Comparison of ENCODE assay signal across 20 cellular contexts in genomic region chr22:19483481-19484244, GRCh38. TPM values are rescaled to one million over a fixed set of nuclear protein-coding genes. Genes with fewer than 3 reads are reported as not detected.
DNase-seq lines count a peak whose midpoint lies in the region; ATAC-seq, FAIRE-seq and TF ChIP-seq lines count a peak whose summit lies in the region.
"Had no signal": no experiment of that assay in that cellular context is flagged by ENCODE, and none has a peak within 500 bp of the region (broad histone marks: within the 10 kb centered on the region; RNA-seq: fewer than 3 reads in every experiment).

No MANE protein-coding gene starts in this region.

- peaks cover 11% of the 10 kb centered on the region for H3K4me1 ChIP-seq in left ventricle myocardium inferior
- peaks cover 0 to 12% (median 5%) of the 10 kb centered on the region in 9 donors for H3K4me1 ChIP-seq in heart right ventricle
- H3K4me1 ChIP-seq: BE2C, HAP-1 had no signal

- WGBS in heart right ventricle, 2 donors, result 74 to 79% methylated on average over 8 of the region's 8 CpGs

- H3K36me3 ChIP-seq in left ventricle myocardium inferior (no peaks in the 10 kb centered on the region), heart right ventricle (no peaks in the 10 kb centered on the region)
- H3K36me3 ChIP-seq: sigmoid colon, upper lobe of left lung had no signal

- H3K9me3 ChIP-seq in left ventricle myocardium inferior (replicated peaks), result no peaks in the 10 kb centered on the region
- no peaks in the 10 kb centered on the region for H3K9me3 ChIP-seq in heart right ventricle
- H3K9me3 ChIP-seq: BE2C, HAP-1, sigmoid colon, upper lobe of left lung had no signal

- no peak for FAIRE-seq in frontal cortex (lab: Jason Lieb, UNC)
- FAIRE-seq: islet of Langerhans had no signal

- no peak for ATAC-seq in Right ventricle myocardium inferior
- ATAC-seq in heart right ventricle, result no peak
- ATAC-seq: stimulated activated naive B cell treated with anti-CD40 and anti-IgM and Interleukin-4, amounts not matched to agents 10 μg/mL and 1 μg/mL and 100 μg/mL, for 72 hours had no signal

- H3K4me3 ChIP-seq in left ventricle myocardium inferior (no peak overlapping the region), cardiac fibroblast (replicated peaks in 1 of 2; ENCODE audit: low read depth in 2 of 2, low read length in 2 of 2) (no peak overlapping the region), heart right ventricle (no peak overlapping the region)
- H3K4me3 ChIP-seq: HAP-1, PC-9, sigmoid colon, upper lobe of left lung had no signal

- peak overlapping the region; percentile 45 for H3K27ac ChIP-seq in left ventricle myocardium inferior (replicated peaks)
- no peak overlapping the region for H3K27ac ChIP-seq in heart right ventricle
- H3K27ac ChIP-seq: HL-60, PC-9, sigmoid colon, upper lobe of left lung had no signal

- H3K27me3 ChIP-seq in left ventricle myocardium inferior (ENCODE audit: low read depth), result no peaks in the 10 kb centered on the region
- no peaks in the 10 kb centered on the region for H3K27me3 ChIP-seq in heart right ventricle
- H3K27me3 ChIP-seq: BE2C, sigmoid colon, upper lobe of left lung had no signal

- TF ChIP-seq CTCF in left ventricle myocardium inferior (IDR thresholded peaks at IDR 0.05; ENCODE audit: borderline replicate concordance), result no peak
- TF ChIP-seq CTCF in cardiac fibroblast (IDR thresholded peaks at IDR 0.05; ENCODE audit: low read depth, low read length), result no peak
- TF ChIP-seq CTCF in heart right ventricle (IDR thresholded peaks at IDR 0.05), result no peak

- DNase-seq in left ventricle myocardium inferior (no peak), Right ventricle myocardium inferior (ENCODE audit: missing footprints) (no peak), cardiac fibroblast (ENCODE audit: low read depth in 2 of 2) (peak; percentile 85 to 98), GDM1 (lab: John Stamatoyannopoulos, UW) (no peak), heart right ventricle (no peak), frontal cortex (ENCODE audit: low spot score in 2 of 2) (no peak)
- DNase-seq: activated CD4-positive, CD25-positive, alpha-beta regulatory T cell; BE2C; DMS53; NCI-H187; NCI-H526; nucleus accumbens; PC-9; sigmoid colon; stimulated activated naive B cell treated with anti-CD40 and anti-IgM and Interleukin-4, amounts not matched to agents 10 μg/mL and 1 μg/mL and 100 μg/mL, for 72 hours; upper lobe of left lung had no signal

- intact Hi-C loops in left ventricle myocardium inferior (cut with micrococcal nuclease), result no loop called here
- intact Hi-C loops in Right ventricle myocardium inferior (cut with DNase I), result no loop called here
- intact Hi-C loops in heart right ventricle (cut with DNase I), result loop anchor here in 1 of 10 donors (10.0 kb wide), 1 partner anchor 151 kb away; no protein-coding TSS in a partner anchor

RNA-seq across cellular contexts. Expression of gene CDC45, which starts 3.9 kb away (rescaled TPM):
- total RNA-seq in left ventricle myocardium inferior (0.77 TPM), Right ventricle myocardium inferior (0.76 TPM), heart right ventricle (1 to 10 TPM in 2 of 10 donors, under 1 TPM in 4, not detected in 4; 0.21 to 3.4 (median 0.69) TPM), frontal cortex (0.82 TPM)
- under 1 TPM; 0.15 to 0.54 TPM for polyA plus RNA-seq in heart right ventricle

RNA-seq across cellular contexts. Expression of gene UFD1, which starts 4.7 kb away (rescaled TPM):
- total RNA-seq in left ventricle myocardium inferior (41.8 TPM), Right ventricle myocardium inferior (45.8 TPM), heart right ventricle (10 to 100 TPM; 31.5 to 63.8 (median 43.3) TPM), frontal cortex (32.2 TPM)
- polyA plus RNA-seq in heart right ventricle, result 10 to 100 TPM; 55.3 to 79.4 TPM

RNA-seq across cellular contexts. Expression of gene C22orf39, which starts 36.2 kb away (rescaled TPM):
- 76.2 TPM for total RNA-seq in left ventricle myocardium inferior
- 63.3 TPM for total RNA-seq in Right ventricle myocardium inferior
- 100 to 1,000 TPM in 1 of 10 donors, 10 to 100 TPM in 9; 47.7 to 123 (median 66.2) TPM for total RNA-seq in heart right ventricle
- polyA plus RNA-seq in heart right ventricle, result 10 to 100 TPM; 41.7 to 42.3 TPM
- total RNA-seq in frontal cortex, result 38.3 TPM

RNA-seq across cellular contexts. Expression of gene CLDN5, which starts 40.5 kb away (rescaled TPM):
- total RNA-seq in left ventricle myocardium inferior (19.5 TPM), Right ventricle myocardium inferior (29.9 TPM), heart right ventricle (10 to 100 TPM; 19.8 to 72.7 (median 35.6) TPM), frontal cortex (84.8 TPM)
- polyA plus RNA-seq in heart right ventricle, result 100 to 1,000 TPM in 1 of 2 donors, 10 to 100 TPM in 1; 77.3 to 102 TPM
- total RNA-seq: mesothelial cell of epicardium, PC-9 had no signal

RNA-seq across cellular contexts. Expression of gene MRPL40, which starts 51.3 kb away (rescaled TPM):
- 57.2 TPM for total RNA-seq in left ventricle myocardium inferior
- total RNA-seq in Right ventricle myocardium inferior, result 60.4 TPM
- 10 to 100 TPM; 49.2 to 89.9 (median 54.9) TPM for total RNA-seq in heart right ventricle
- 100 to 1,000 TPM in 1 of 2 donors, 10 to 100 TPM in 1; 57.8 to 117 TPM for polyA plus RNA-seq in heart right ventricle
- total RNA-seq in frontal cortex, result 18.8 TPM

Comparison
In these comparisons a context has a peak if more than half of its experiments do, and no peak if none do; other contexts are left out.
1. DNase-seq: peak in cardiac fibroblast (2 of 2); none in left ventricle myocardium inferior (single experiment), Right ventricle myocardium inferior (single experiment), GDM1 (single experiment), heart right ventricle (0 of 2) and frontal cortex (0 of 2).